ENCODE assay signal across 1 cellular context in genomic region chr15:88651971-88652370, GRCh38.
TF ChIP-seq lines count a peak whose summit lies in the region.

No MANE protein-coding gene starts in this region.

TF ChIP-seq in H1, 55 proteins besides CTCF, POLR2A, EP300 and RAD21:
- no peak for TF ChIP-seq RBBP5 (IDR thresholded peaks at IDR 0.05; ENCODE audit: borderline replicate concordance, low read depth, low read length)
- no peak for TF ChIP-seq CTBP2 (IDR thresholded peaks at IDR 0.05; ENCODE audit: borderline replicate concordance, insufficient read depth, insufficient read length, low read length)
- TF ChIP-seq JUN (IDR thresholded peaks at IDR 0.05; ENCODE audit: low read depth, low read length) = no peak
- TF ChIP-seq, protein P1, sequence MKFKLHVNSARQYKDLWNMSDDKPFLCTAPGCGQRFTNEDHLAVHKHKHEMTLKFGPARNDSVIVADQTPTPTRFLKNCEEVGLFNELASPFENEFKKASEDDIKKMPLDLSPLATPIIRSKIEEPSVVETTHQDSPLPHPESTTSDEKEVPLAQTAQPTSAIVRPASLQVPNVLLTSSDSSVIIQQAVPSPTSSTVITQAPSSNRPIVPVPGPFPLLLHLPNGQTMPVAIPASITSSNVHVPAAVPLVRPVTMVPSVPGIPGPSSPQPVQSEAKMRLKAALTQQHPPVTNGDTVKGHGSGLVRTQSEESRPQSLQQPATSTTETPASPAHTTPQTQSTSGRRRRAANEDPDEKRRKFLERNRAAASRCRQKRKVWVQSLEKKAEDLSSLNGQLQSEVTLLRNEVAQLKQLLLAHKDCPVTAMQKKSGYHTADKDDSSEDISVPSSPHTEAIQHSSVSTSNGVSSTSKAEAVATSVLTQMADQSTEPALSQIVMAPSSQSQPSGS (IDR thresholded peaks at IDR 0.05; ENCODE audit: low read length) = no peak
- no peak for TF ChIP-seq KDM4A (IDR thresholded peaks at IDR 0.05; ENCODE audit: low read depth, low read length, severe bottlenecking)
- TF ChIP-seq SIN3A (conservative IDR thresholded peaks at IDR 0.05 in 1 of 2, IDR thresholded peaks at IDR 0.05 in 1 of 2; ENCODE audit: low read depth in 1 of 2, low read length in 2 of 2) = no peak
